In the genomic region with DNA sequence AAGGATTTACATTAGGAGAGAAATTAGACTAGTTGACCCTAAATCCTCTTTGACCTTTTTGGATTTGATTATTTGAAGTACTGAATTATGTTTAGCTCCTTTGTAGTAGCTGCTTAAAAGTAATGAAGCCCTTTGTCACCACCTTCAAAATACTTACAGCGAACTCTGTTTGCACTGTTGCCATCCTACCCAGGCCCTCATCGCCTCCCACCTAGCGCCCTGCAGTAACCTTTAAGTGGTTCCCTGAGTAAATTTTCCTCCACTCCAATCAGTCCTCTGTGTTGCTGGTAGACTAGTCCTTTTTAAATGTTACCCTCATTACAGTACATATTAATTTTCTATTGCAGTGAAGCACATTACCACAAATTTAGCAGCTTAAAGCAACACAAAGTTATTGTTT, we compare ENCODE assay signal across 23 cellular contexts. TPM values are rescaled to one million over a fixed set of nuclear protein-coding genes. Genes with fewer than 3 reads are reported as not detected.
A peak's percentile ranks its signal among the peaks of the same experiment; 100 is the strongest.
DNase-seq lines count a peak whose midpoint lies in the region; ATAC-seq and TF ChIP-seq lines count a peak whose summit lies in the region.
"Had no signal": no experiment of that assay in that cellular context is flagged by ENCODE, and none has a peak within 500 bp of the region (broad histone marks: within the 10 kb centered on the region; RNA-seq: fewer than 3 reads in every experiment).

No MANE protein-coding gene starts in this region.

- CTCF ChIA-PET in HEK293 (lab: Yijun Ruan, JAX), result no interaction called here

- intact Hi-C loops in Right ventricle myocardium inferior (cut with DNase I) (no loop called here), right cardiac atrium (cut with DNase I) (no loop called here), lower lobe of right lung (cut with DNase I) (no loop called here), upper lobe of right lung (cut with DNase I) (no loop called here)

- no peak overlapping the region for H3K27ac ChIP-seq in right cardiac atrium (ENCODE audit: low read length)
- no peak overlapping the region for H3K27ac ChIP-seq in HEK293 (ENCODE audit: extremely low read depth, low read depth, low read length)
- no peak overlapping the region for H3K27ac ChIP-seq in lower lobe of right lung
- no peak overlapping the region for H3K27ac ChIP-seq in upper lobe of right lung
- H3K27ac ChIP-seq: HL-60, KMS-11, PC-9 had no signal

- H3K27me3 ChIP-seq in right cardiac atrium (ENCODE audit: control insufficient read depth, insufficient read depth) (no peaks in the 10 kb centered on the region), lower lobe of right lung (ENCODE audit: low read depth) (no peaks in the 10 kb centered on the region), upper lobe of right lung (no peaks in the 10 kb centered on the region)

- POLR2A ChIA-PET in HEK293 (lab: Yijun Ruan, JAX), result interaction anchor here (0.6 kb wide), 1 partner anchor 246 kb away, joined by 4 read pairs; no protein-coding TSS in a partner anchor

- H3K4me3 ChIP-seq in right cardiac atrium (ENCODE audit: low read length) (no peak overlapping the region), HEK293 (ENCODE audit: low read depth, low read length) (no peak overlapping the region), lower lobe of right lung (no peak overlapping the region), upper lobe of right lung (no peak overlapping the region)
- H3K4me3 ChIP-seq: PC-9 had no signal

- H3K36me3 ChIP-seq in HEK293 (ENCODE audit: control insufficient read depth in 2 of 2, insufficient read depth in 1 of 2, low read length in 2 of 2) (no peaks in the 10 kb centered on the region), lower lobe of right lung (no peaks in the 10 kb centered on the region), upper lobe of right lung (no peaks in the 10 kb centered on the region)

- 91% methylated on average over 3 of the region's 3 CpGs for WGBS in right cardiac atrium

- ATAC-seq in Right ventricle myocardium inferior (peak; percentile 68), right cardiac atrium (no peak), lower lobe of right lung (peak; percentile 81 to 82), upper lobe of right lung (peak; percentile 63)
- ATAC-seq: CD8-positive, alpha-beta T cell; HCT116 had no signal

- DNase-seq in Right ventricle myocardium inferior (ENCODE audit: missing footprints) (no peak), right cardiac atrium (no peak), lower lobe of right lung (no peak), upper lobe of right lung (no peak), NCI-H1048 (lab: John Stamatoyannopoulos, UW) (no peak), NCI-H1105 (lab: John Stamatoyannopoulos, UW) (no peak)
- DNase-seq: C1 segment of cervical spinal cord; Caco-2; CD8-positive, alpha-beta T cell; DMS79 treated with DMSO at 0.1 percent for 48 hours; GF-D8; NCI-H1092; NCI-H1436; NCI-H187; NCI-H2081 treated with DMSO at 0.1 percent for 48 hours; NCI-H526; NCI-H82; PC-9; SHP77 treated with DMSO at 0.1 percent for 48 hours had no signal

- TF ChIP-seq CTCF in HEK293 (tag by site-specific recombination; IDR thresholded peaks at IDR 0.05), result no peak
- no peak for TF ChIP-seq CTCF in lower lobe of right lung (IDR thresholded peaks at IDR 0.05)
- TF ChIP-seq CTCF in upper lobe of right lung (IDR thresholded peaks at IDR 0.05), result no peak

- H3K4me1 ChIP-seq in right cardiac atrium (ENCODE audit: control insufficient read depth, insufficient read depth, low read length), result no peaks in the 10 kb centered on the region
- peaks cover 15% of the 10 kb centered on the region for H3K4me1 ChIP-seq in HEK293 (ENCODE audit: control insufficient read depth, insufficient read depth, low read length)
- H3K4me1 ChIP-seq in lower lobe of right lung, result peaks cover 10% of the 10 kb centered on the region
- H3K4me1 ChIP-seq in upper lobe of right lung, result peaks cover 5% of the 10 kb centered on the region

- H3K9me3 ChIP-seq in right cardiac atrium (ENCODE audit: control insufficient read depth, low read length), result no peaks in the 10 kb centered on the region
- no peaks in the 10 kb centered on the region for H3K9me3 ChIP-seq in HEK293 (ENCODE audit: control insufficient read depth, insufficient read depth, low read depth, low read length)
- H3K9me3 ChIP-seq in lower lobe of right lung, result no peaks in the 10 kb centered on the region
- no peaks in the 10 kb centered on the region for H3K9me3 ChIP-seq in upper lobe of right lung
- H3K9me3 ChIP-seq: Caco-2 had no signal

TF ChIP-seq in HEK293, 187 proteins besides CTCF, POLR2A, EP300 and RAD21:
- TF ChIP-seq, protein P1, sequence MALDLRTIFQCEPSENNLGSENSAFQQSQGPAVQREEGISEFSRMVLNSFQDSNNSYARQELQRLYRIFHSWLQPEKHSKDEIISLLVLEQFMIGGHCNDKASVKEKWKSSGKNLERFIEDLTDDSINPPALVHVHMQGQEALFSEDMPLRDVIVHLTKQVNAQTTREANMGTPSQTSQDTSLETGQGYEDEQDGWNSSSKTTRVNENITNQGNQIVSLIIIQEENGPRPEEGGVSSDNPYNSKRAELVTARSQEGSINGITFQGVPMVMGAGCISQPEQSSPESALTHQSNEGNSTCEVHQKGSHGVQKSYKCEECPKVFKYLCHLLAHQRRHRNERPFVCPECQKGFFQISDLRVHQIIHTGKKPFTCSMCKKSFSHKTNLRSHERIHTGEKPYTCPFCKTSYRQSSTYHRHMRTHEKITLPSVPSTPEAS (tag by site-specific recombination; IDR thresholded peaks at IDR 0.05), result no peak
- peak; percentile 36; the same call in 1 of the 2 replicates for TF ChIP-seq SCRT2 (tag by site-specific recombination; IDR thresholded peaks at IDR 0.05)
- TF ChIP-seq ZNF76 (tag by site-specific recombination; IDR thresholded peaks at IDR 0.05; ENCODE audit: borderline replicate concordance, low read depth), result no peak
TF ChIP-seq in HEK293: peak in this region for 1.

RNA-seq across cellular contexts. Expression of a gene that starts 25.9 kb away (rescaled TPM):
- total RNA-seq in Right ventricle myocardium inferior, result 43.8 TPM
- 10 to 100 TPM; 27.8 to 40.2 (median 34.9) TPM for total RNA-seq in right cardiac atrium
- 17.9 TPM for polyA plus RNA-seq in right cardiac atrium
- total RNA-seq in lower lobe of right lung, result 13.8 TPM
- 13.5 TPM for total RNA-seq in upper lobe of right lung

Comparison
In these comparisons a context has a peak if more than half of its experiments do, and no peak if none do; other contexts are left out.
1. ATAC-seq: peak in Right ventricle myocardium inferior (single experiment), lower lobe of right lung (2 of 2) and upper lobe of right lung (single experiment); none in right cardiac atrium (0 of 2).